In the genomic region with DNA sequence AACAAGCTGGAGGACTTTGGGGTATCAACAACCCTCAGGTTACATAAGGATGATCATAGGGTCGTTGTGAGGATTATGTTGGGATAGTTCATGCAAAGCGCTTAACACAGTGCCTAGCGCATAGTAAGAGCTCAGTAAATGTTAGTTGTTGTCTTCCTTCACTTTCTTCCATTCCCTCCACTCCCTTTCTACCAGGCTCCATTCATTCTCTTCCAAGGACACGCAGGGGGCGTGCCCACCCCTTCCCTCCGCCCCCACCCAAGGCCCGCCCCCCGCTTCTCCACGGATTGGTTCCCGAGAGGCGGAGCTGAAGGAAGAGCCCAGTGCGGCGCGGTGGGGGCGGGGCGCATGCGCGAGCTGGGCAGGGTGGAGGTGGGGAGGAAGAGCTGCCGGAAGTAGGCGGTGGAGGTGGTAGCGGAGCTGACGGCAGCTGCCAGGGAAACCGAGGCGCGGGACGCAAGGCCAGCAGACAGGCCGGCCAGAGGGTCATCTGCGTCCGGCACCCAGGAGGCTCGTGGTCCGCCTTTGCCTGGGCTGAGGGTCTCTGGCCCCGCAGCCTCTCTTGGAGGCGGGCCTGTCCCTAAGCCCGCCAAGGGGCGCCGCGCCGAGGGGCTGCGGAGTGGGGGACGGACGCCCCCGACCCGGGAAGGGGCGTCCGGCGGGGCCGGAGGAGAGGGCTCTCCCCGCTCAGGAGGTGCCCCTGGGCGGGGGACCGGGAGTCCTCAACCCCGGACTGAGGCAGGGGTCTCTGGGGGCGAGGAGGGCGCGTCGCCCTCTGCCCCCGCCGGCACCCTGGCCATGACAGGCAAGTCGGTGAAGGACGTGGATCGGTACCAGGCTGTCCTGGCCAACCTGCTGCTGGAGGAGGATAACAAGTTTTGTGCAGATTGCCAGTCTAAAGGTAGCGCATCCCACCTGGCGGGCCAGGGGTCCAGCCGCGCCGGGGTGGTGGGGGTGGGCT, we compare ENCODE assay signal across 8 cellular contexts. TPM values are rescaled to one million over a fixed set of nuclear protein-coding genes. Genes with fewer than 3 reads are reported as not detected.
DNase-seq lines count a peak whose midpoint lies in the region; ATAC-seq and TF ChIP-seq lines count a peak whose summit lies in the region.

A gene (plus strand): TSS at position 405 of the 961 bp plus-strand sequence. CDS start 394 bp downstream, at position 799.

- peak; percentile 80 for DNase-seq in Caki2 (ENCODE audit: low read depth)
- peak; percentile 97 for DNase-seq in HuH-7 (ENCODE audit: low spot score)
- DNase-seq in activated CD8-positive, alpha-beta memory T cell treated with anti-CD3 and anti-CD28 coated beads, Interleukin-2, amount 50 U/mL, for 4 hours, result peak; percentile 95
- peak; percentile 88 to 90 for DNase-seq in stimulated activated CD8-positive, alpha-beta memory T cell treated with anti-CD3 and anti-CD28 coated beads, Interleukin-15, amount 100 ng/mL, for 4 hours (ENCODE audit: low read depth in 2 of 2)

- no peaks in the 10 kb centered on the region for H4K20me1 ChIP-seq in OCI-LY1 (ENCODE audit: insufficient read depth, low read length)

- WGBS in mesodermal cell (ENCODE audit: insufficient coverage in 2 of 2), 2 experiments, result 0 to 3% methylated on average over 29 to 47 of the region's 65 CpGs

- 0 out of 2 replicates have a peak within 1 kb of the TSS, but pooled peaks have one; percentile 54 for H2AFZ ChIP-seq in OCI-LY1 (ENCODE audit: low read length)

- H3K4me2 ChIP-seq in OCI-LY1 (ENCODE audit: low read length), result peak within 1 kb of the TSS; percentile 85

- no peak for TF ChIP-seq CTCF in OCI-LY1 (IDR thresholded peaks at IDR 0.05; ENCODE audit: low read length)

- no peaks in the 10 kb centered on the region for H3K27me3 ChIP-seq in OCI-LY1 (ENCODE audit: insufficient read depth, low read length)

- no peaks in the 10 kb centered on the region for H3K9me3 ChIP-seq in OCI-LY1 (ENCODE audit: low read length)
- no peaks in the 10 kb centered on the region for H3K9me3 ChIP-seq in mesodermal cell (ENCODE audit: control insufficient read depth, low read length)

- H3K79me2 ChIP-seq in OCI-LY1 (ENCODE audit: insufficient read depth, low read length), result peaks cover 29% of the 10 kb centered on the region

- in situ Hi-C loops in Caki2 (cut with HindIII; ENCODE audit: low pct_unique_long_range_greater_than_20kb, low sequenced_read_pairs), result no loop called here
- in situ Hi-C loops in endometrial microvascular endothelial cells (cut with HindIII; ENCODE audit: inconsistent ontology term, low pct_unique_long_range_greater_than_20kb, low sequenced_read_pairs), result no loop called here

- H3K9me2 ChIP-seq in OCI-LY1 (ENCODE audit: low read depth, low read length), result no peaks in the 10 kb centered on the region

- peak within 1 kb of the TSS; percentile 21 for H3K27ac ChIP-seq in OCI-LY1 (ENCODE audit: low read depth, low read length, poor library complexity, severe bottlenecking)
- peak within 1 kb of the TSS; percentile 36 for H3K27ac ChIP-seq in mesodermal cell (ENCODE audit: low read depth, low read length, severe bottlenecking)

- H3K36me3 ChIP-seq in OCI-LY1 (ENCODE audit: insufficient read depth, low read length) (no peaks in the 10 kb centered on the region), mesodermal cell (ENCODE audit: control insufficient read depth, insufficient read depth, low read length) (no peaks in the 10 kb centered on the region)

- peak within 1 kb of the TSS; percentile 78 for H3K9ac ChIP-seq in OCI-LY1 (ENCODE audit: low read length)

- peak; percentile 79 for ATAC-seq in GM21447 (IDR thresholded peaks at IDR 0.05; ENCODE audit: unreplicated experiment)

- H3F3A ChIP-seq in OCI-LY1 (ENCODE audit: insufficient read depth, low read length), result no peaks in the 10 kb centered on the region

- H3K4me1 ChIP-seq in OCI-LY1 (ENCODE audit: insufficient read depth, low read length, severe bottlenecking) (peaks cover 39% of the 10 kb centered on the region), mesodermal cell (ENCODE audit: control insufficient read depth, insufficient read depth, low read length, poor library complexity, severe bottlenecking) (no peaks in the 10 kb centered on the region)

- H3K4me3 ChIP-seq in OCI-LY1 (ENCODE audit: low read depth, low read length, poor library complexity, severe bottlenecking) (peak within 1 kb of the TSS; percentile 81), mesodermal cell (ENCODE audit: extremely low read depth, insufficient read depth, low read length, poor library complexity, severe bottlenecking) (peak within 1 kb of the TSS; percentile 95)

RNA-seq across cellular contexts. Expression of the gene that starts here (rescaled TPM):
- total RNA-seq in Caki2 (2014; rRNA removed; shearing (Covaris generic); ENCODE audit: low replicate concordance), result 12.2 and 18.9 TPM in 2 replicates
- total RNA-seq in endometrial microvascular endothelial cells (ENCODE audit: inconsistent ontology term), result 26.6 TPM
- 13.4 TPM for polyA plus RNA-seq in mesodermal cell (2013, experiment 1 of 2)
- polyA plus RNA-seq in mesodermal cell (2013, experiment 2 of 2), result 12.2 TPM

Comparison
In these comparisons a context has a peak if more than half of its experiments do, and no peak if none do; other contexts are left out.
1. Peak in every context shown above with its lines: DNase-seq, ATAC-seq, H3K4me3 ChIP-seq and H3K27ac ChIP-seq.